Comparison of ENCODE assay signal across 10 cellular contexts in genomic region chr1:155128469-155128754, GRCh38. TPM values are rescaled to one million over a fixed set of nuclear protein-coding genes. Genes with fewer than 3 reads are reported as not detected.
DNase-seq lines count a peak whose midpoint lies in the region; ATAC-seq, FAIRE-seq and TF ChIP-seq lines count a peak whose summit lies in the region.
"Had no signal": no experiment of that assay in that cellular context is flagged by ENCODE, and none has a peak within 500 bp of the region (broad histone marks: within the 10 kb centered on the region; RNA-seq: fewer than 3 reads in every experiment).

No MANE protein-coding gene starts in this region.

- intact Hi-C loops in ascending aorta (cut with DNase I), result loop anchor here (5.0 kb wide), 1 partner anchor 44 kb away; the partner anchor contains the start of genes KRTCAP2 and TRIM46
- intact Hi-C loops in HepG2 (cut with micrococcal nuclease; ENCODE audit: unreplicated experiment), result loop anchor here (5.0 kb wide), 2 partner anchors 36 to 954 kb away; partner anchors contain the start of gene MEX3A

- 0% methylated on average over 1 of the region's 1 CpG for WGBS in HepG2 (ENCODE audit: low lambda C conversion rate)

- no peak overlapping the region for H3K27ac ChIP-seq in ascending aorta
- peak overlapping the region; percentile 100 for H3K27ac ChIP-seq in HepG2 (ENCODE audit: extremely low read length, insufficient read depth, low read length)
- peak overlapping the region; percentile 88 for H3K27ac ChIP-seq in subcutaneous abdominal adipose tissue (ENCODE audit: low read depth, low read length)

- TF ChIP-seq EP300 in HepG2 (IDR thresholded peaks at IDR 0.05; ENCODE audit: low read depth in 2 of 2, low read length in 2 of 2) (no peak), HepG2 (CRISPR knock-in tag; IDR thresholded peaks at IDR 0.05; ENCODE audit: borderline replicate concordance) (no peak)

- H3K27me3 ChIP-seq in ascending aorta (peaks cover 9% of the 10 kb centered on the region), HepG2 (ENCODE audit: control insufficient read depth in 1 of 2, insufficient read depth in 2 of 2, low read length in 2 of 2) (no peaks in the 10 kb centered on the region; a peak in 1 of 5 replicates), subcutaneous abdominal adipose tissue (ENCODE audit: control insufficient read depth in 5 of 5, insufficient read depth in 4 of 5, low read length in 5 of 5) (peaks cover 0 to 9% (median 2%) of the 10 kb centered on the region in 5 donors)

- ATAC-seq in HepG2, result no peak
- no peak for ATAC-seq in esophagus mucosa
- no peak for ATAC-seq in HG03139 (IDR thresholded peaks at IDR 0.05; ENCODE audit: unreplicated experiment)
- ATAC-seq in HG02885 (IDR thresholded peaks at IDR 0.05; ENCODE audit: poor library complexity, unreplicated experiment), result no peak

- peaks cover 20 to 30% of the 10 kb centered on the region in 2 donors for H3K4me1 ChIP-seq in ascending aorta
- H3K4me1 ChIP-seq in HepG2 (ENCODE audit: insufficient read depth, low read length), result peaks cover 55% of the 10 kb centered on the region
- H3K4me1 ChIP-seq in subcutaneous abdominal adipose tissue (ENCODE audit: control insufficient read depth in 5 of 5, insufficient read depth in 5 of 5, low read length in 5 of 5), result peaks cover 8 to 88% (median 57%) of the 10 kb centered on the region in 5 donors

- CTCF ChIA-PET in HepG2 (lab: Yijun Ruan, JAX; ENCODE audit: low intra/inter-chr PET ratio, low total read pairs), result interaction anchor here (1.2 kb wide), 1 partner anchor 39 kb away, joined by 3 read pairs; no protein-coding TSS in a partner anchor

- POLR2A ChIA-PET in HepG2 (lab: Yijun Ruan, JAX), result interaction anchor here (0.8 to 6.4 kb wide), 12 partner anchors 8 to 155 kb away, joined by 3 to 56 read pairs (median 10); partner anchors contain the start of genes CLK2, DPM3, KRTCAP2 and TRIM46

- no peak for TF ChIP-seq RAD21 in HepG2 (CRISPR knock-in tag; IDR thresholded peaks at IDR 0.05)

- DNase-seq in DMS53 (lab: John Stamatoyannopoulos, UW) (peak; percentile 58), DMS53 treated with DMSO at 0.1 percent for 48 hours (lab: John Stamatoyannopoulos, UW; ENCODE audit: unreplicated experiment) (no peak), ascending aorta (ENCODE audit: low spot score in 2 of 2) (no peak), HepG2 (ENCODE audit: low spot score) (no peak)
- DNase-seq: activated CD4-positive, alpha-beta T cell treated with anti-CD3 and anti-CD28 coated beads, Interleukin-2, amount 50 U/mL, for 4 hours had no signal

- no peak for TF ChIP-seq POLR2A in HepG2 (IDR thresholded peaks at IDR 0.05; ENCODE audit: insufficient read depth in 1 of 2, low read depth in 2 of 2, low read length in 2 of 2)

- H3K9me3 ChIP-seq in ascending aorta (no peaks in the 10 kb centered on the region), HepG2 (ENCODE audit: low read length) (no peaks in the 10 kb centered on the region), subcutaneous abdominal adipose tissue (ENCODE audit: control insufficient read depth in 5 of 5, low read length in 5 of 5) (no peaks in the 10 kb centered on the region)

- no peak for FAIRE-seq in HepG2 (lab: Jason Lieb, UNC)
- FAIRE-seq: A204.1 had no signal

- peaks cover 60% of the 10 kb centered on the region for H3K79me2 ChIP-seq in HepG2 (ENCODE audit: insufficient read depth, low read length)

- peaks cover 40% of the 10 kb centered on the region for H4K20me1 ChIP-seq in HepG2 (ENCODE audit: insufficient read depth, low read length)

- no TSS peak for BruUV-seq in HepG2 (replicated peaks; lab: Mats Ljungman, UMichigan)

- TF ChIP-seq CTCF in ascending aorta (IDR thresholded peaks at IDR 0.05), result no peak
- no peak for TF ChIP-seq CTCF in HepG2 (CRISPR knock-in tag; IDR thresholded peaks at IDR 0.05)

- in situ Hi-C loops in HepG2 (cut with HindIII; ENCODE audit: extremely low pct_ligation_motif_present, low pct_unique_long_range_greater_than_20kb), result loop anchor here (5.0 kb wide), 1 partner anchor 36 kb away; no protein-coding TSS in a partner anchor

- no peak overlapping the region for H2AFZ ChIP-seq in HepG2 (ENCODE audit: low read length)

- peak overlapping the region; percentile 94 for H3K4me2 ChIP-seq in HepG2 (ENCODE audit: low read depth, low read length)

- peaks cover 0 to 4% of the 10 kb centered on the region in 2 donors for H3K36me3 ChIP-seq in ascending aorta
- H3K36me3 ChIP-seq in HepG2 (replicated peaks in 1 of 2; ENCODE audit: control insufficient read depth in 1 of 2, insufficient read depth in 2 of 2, low read length in 2 of 2), result peaks cover 10 to 31% of the 10 kb centered on the region in 2 experiments
- H3K36me3 ChIP-seq in subcutaneous abdominal adipose tissue (ENCODE audit: control insufficient read depth in 5 of 5, insufficient read depth in 5 of 5, low read length in 5 of 5), result peaks cover 0 to 17% (median 12%) of the 10 kb centered on the region in 5 donors

- peak overlapping the region; percentile 99 for H3K9ac ChIP-seq in HepG2 (ENCODE audit: insufficient read depth, low read depth, low read length)
- H3K9ac ChIP-seq in subcutaneous abdominal adipose tissue (ENCODE audit: low read length in 5 of 5), result peak overlapping the region; percentile 36 to 93 (median 87)

- H3K4me3 ChIP-seq in ascending aorta (peak overlapping the region; percentile 63 to 70), HepG2 (replicated peaks in 1 of 3; ENCODE audit: insufficient read depth in 1 of 3, low read depth in 2 of 3, low read length in 3 of 3) (peak overlapping the region; percentile 96 to 99 (median 99)), subcutaneous abdominal adipose tissue (ENCODE audit: low read depth in 1 of 5, low read length in 5 of 5) (peak overlapping the region; percentile 64 to 89 (median 83))

RNA-seq across cellular contexts. Expression of gene EFNA1, which starts 0.7 kb away (rescaled TPM):
- total RNA-seq in ascending aorta, result 66.7 TPM
- total RNA-seq in HepG2 (2016; rRNA removed; fragmentation: Illumina TruSeq; extraction: Trizol), result 41.2 and 81.8 TPM in 2 replicates
- 20.3 and 22.5 TPM in 2 replicates for total RNA-seq in HepG2 (2016; cell fraction: cytosol; rRNA removed; fragmentation: Illumina TruSeq; extraction: Trizol; ENCODE audit: low read depth)
- 43.8 and 83.7 TPM in 2 replicates for total RNA-seq in HepG2 (2016; cell fraction: insoluble cytoplasmic fraction; rRNA removed; fragmentation: Illumina TruSeq; extraction: Trizol)
- 37.3 and 39.8 TPM in 2 replicates for total RNA-seq in HepG2 (2016; cell fraction: membrane; rRNA removed; fragmentation: Illumina TruSeq; extraction: Trizol)
- total RNA-seq in HepG2 (2016; cell fraction: nucleus; rRNA removed; fragmentation: Illumina TruSeq; extraction: Trizol), result 83.6 and 87.9 TPM in 2 replicates
- 874 and 1,163 TPM in 2 replicates for polyA plus RNA-seq in HepG2 (2011; rRNA removed)
- 750 and 916 TPM in 2 replicates for polyA plus RNA-seq in HepG2 (2011; cell fraction: cytosol; rRNA removed)
- polyA plus RNA-seq in HepG2 (2011; cell fraction: nucleus; rRNA removed), result 390 and 585 TPM in 2 replicates
- 254 and 427 TPM in 2 replicates for polyA plus RNA-seq in HepG2 (2012)
- 16.7 and 18.6 TPM in 2 replicates for polyA plus RNA-seq in HepG2 (2016; cell fraction: cytosol; fragmentation: Illumina TruSeq; extraction: Trizol; ENCODE audit: low read depth)
- polyA plus RNA-seq in HepG2 (2016; cell fraction: insoluble cytoplasmic fraction; fragmentation: Illumina TruSeq; extraction: Trizol; ENCODE audit: low read depth), result 45.4 and 47.8 TPM in 2 replicates
- 25.2 and 27.9 TPM in 2 replicates for polyA plus RNA-seq in HepG2 (2016; cell fraction: membrane; fragmentation: Illumina TruSeq; extraction: Trizol; ENCODE audit: low read depth)
- polyA plus RNA-seq in HepG2 (2016; cell fraction: nucleus; fragmentation: Illumina TruSeq; extraction: Trizol; ENCODE audit: insufficient read depth, low read depth), result 175 and 184 TPM in 2 replicates
- 139 and 593 TPM in 2 replicates for polyA minus RNA-seq in HepG2 (2011; rRNA and poly(A)+ RNA removed; ENCODE audit: low replicate concordance)
- 195 and 264 TPM in 2 replicates for polyA minus RNA-seq in HepG2 (2011; cell fraction: cytosol; rRNA and poly(A)+ RNA removed)
- polyA minus RNA-seq in HepG2 (2011; cell fraction: nucleus; rRNA and poly(A)+ RNA removed), result 72.6 and 120 TPM in 2 replicates
- total RNA-seq in esophagus mucosa, result 40.9 TPM

RNA-seq across cellular contexts. Expression of gene SLC50A1, which starts 7.2 kb away (rescaled TPM):
- total RNA-seq in ascending aorta (9.4 TPM), HepG2 (2016; rRNA removed; fragmentation: Illumina TruSeq; extraction: Trizol) (16.4 and 22.5 TPM in 2 replicates), esophagus mucosa (42.9 TPM)
- 19.6 and 29.0 TPM in 2 replicates for total RNA-seq in HepG2 (2016; cell fraction: cytosol; rRNA removed; fragmentation: Illumina TruSeq; extraction: Trizol; ENCODE audit: low read depth)
- total RNA-seq in HepG2 (2016; cell fraction: insoluble cytoplasmic fraction; rRNA removed; fragmentation: Illumina TruSeq; extraction: Trizol), result 14.6 and 22.8 TPM in 2 replicates
- 30.5 and 34.4 TPM in 2 replicates for total RNA-seq in HepG2 (2016; cell fraction: membrane; rRNA removed; fragmentation: Illumina TruSeq; extraction: Trizol)
- 13.0 and 15.2 TPM in 2 replicates for total RNA-seq in HepG2 (2016; cell fraction: nucleus; rRNA removed; fragmentation: Illumina TruSeq; extraction: Trizol)
- 46.8 and 49.5 TPM in 2 replicates for polyA plus RNA-seq in HepG2 (2011; rRNA removed)
- 53.5 and 57.9 TPM in 2 replicates for polyA plus RNA-seq in HepG2 (2011; cell fraction: cytosol; rRNA removed)
- polyA plus RNA-seq in HepG2 (2011; cell fraction: nucleus; rRNA removed), result 18.6 and 21.1 TPM in 2 replicates
- polyA plus RNA-seq in HepG2 (2012), result 26.3 and 27.0 TPM in 2 replicates
- 24.2 and 36.2 TPM in 2 replicates for polyA plus RNA-seq in HepG2 (2016; cell fraction: cytosol; fragmentation: Illumina TruSeq; extraction: Trizol; ENCODE audit: low read depth)
- polyA plus RNA-seq in HepG2 (2016; cell fraction: insoluble cytoplasmic fraction; fragmentation: Illumina TruSeq; extraction: Trizol; ENCODE audit: low read depth), result 20.1 and 21.0 TPM in 2 replicates
- polyA plus RNA-seq in HepG2 (2016; cell fraction: membrane; fragmentation: Illumina TruSeq; extraction: Trizol; ENCODE audit: low read depth), result 29.7 and 39.9 TPM in 2 replicates
- polyA plus RNA-seq in HepG2 (2016; cell fraction: nucleus; fragmentation: Illumina TruSeq; extraction: Trizol; ENCODE audit: insufficient read depth, low read depth), result 35.6 and 36.4 TPM in 2 replicates
- polyA minus RNA-seq in HepG2 (2011; rRNA and poly(A)+ RNA removed; ENCODE audit: low replicate concordance), result 40.9 and 59.1 TPM in 2 replicates
- polyA minus RNA-seq in HepG2 (2011; cell fraction: cytosol; rRNA and poly(A)+ RNA removed), result 12.3 and 19.1 TPM in 2 replicates
- polyA minus RNA-seq in HepG2 (2011; cell fraction: nucleus; rRNA and poly(A)+ RNA removed), result 7.8 and 9.8 TPM in 2 replicates

RNA-seq across cellular contexts. Expression of gene DPM3, which starts 11.9 kb away (rescaled TPM):
- total RNA-seq in ascending aorta, result 78.2 TPM
- total RNA-seq in HepG2 (2016; rRNA removed; fragmentation: Illumina TruSeq; extraction: Trizol), result 14.8 and 23.2 TPM in 2 replicates
- total RNA-seq in HepG2 (2016; cell fraction: cytosol; rRNA removed; fragmentation: Illumina TruSeq; extraction: Trizol; ENCODE audit: low read depth), result 29.5 and 29.8 TPM in 2 replicates
- 21.9 and 28.1 TPM in 2 replicates for total RNA-seq in HepG2 (2016; cell fraction: insoluble cytoplasmic fraction; rRNA removed; fragmentation: Illumina TruSeq; extraction: Trizol)
- total RNA-seq in HepG2 (2016; cell fraction: membrane; rRNA removed; fragmentation: Illumina TruSeq; extraction: Trizol), result 14.3 and 20.6 TPM in 2 replicates
- 18.3 and 22.2 TPM in 2 replicates for total RNA-seq in HepG2 (2016; cell fraction: nucleus; rRNA removed; fragmentation: Illumina TruSeq; extraction: Trizol)
- 53.4 and 61.7 TPM in 2 replicates for polyA plus RNA-seq in HepG2 (2011; rRNA removed)
- 70.1 and 134 TPM in 2 replicates for polyA plus RNA-seq in HepG2 (2011; cell fraction: cytosol; rRNA removed)
- polyA plus RNA-seq in HepG2 (2011; cell fraction: nucleus; rRNA removed), result 64.8 and 67.2 TPM in 2 replicates
- 39.2 and 68.2 TPM in 2 replicates for polyA plus RNA-seq in HepG2 (2012)
- polyA plus RNA-seq in HepG2 (2016; cell fraction: cytosol; fragmentation: Illumina TruSeq; extraction: Trizol; ENCODE audit: low read depth), result 29.6 and 50.5 TPM in 2 replicates
- polyA plus RNA-seq in HepG2 (2016; cell fraction: insoluble cytoplasmic fraction; fragmentation: Illumina TruSeq; extraction: Trizol; ENCODE audit: low read depth), result 22.4 and 23.3 TPM in 2 replicates
- 19.9 and 24.8 TPM in 2 replicates for polyA plus RNA-seq in HepG2 (2016; cell fraction: membrane; fragmentation: Illumina TruSeq; extraction: Trizol; ENCODE audit: low read depth)
- polyA plus RNA-seq in HepG2 (2016; cell fraction: nucleus; fragmentation: Illumina TruSeq; extraction: Trizol; ENCODE audit: insufficient read depth, low read depth), result 44.3 and 46.0 TPM in 2 replicates
- polyA minus RNA-seq in HepG2 (2011; rRNA and poly(A)+ RNA removed; ENCODE audit: low replicate concordance), result 23.2 and 26.3 TPM in 2 replicates
- 9.3 and 10.7 TPM in 2 replicates for polyA minus RNA-seq in HepG2 (2011; cell fraction: cytosol; rRNA and poly(A)+ RNA removed)
- polyA minus RNA-seq in HepG2 (2011; cell fraction: nucleus; rRNA and poly(A)+ RNA removed), result 3.2 and 5.7 TPM in 2 replicates
- total RNA-seq in esophagus mucosa, result 62.4 TPM

RNA-seq across cellular contexts. Expression of gene KRTCAP2, which starts 44.7 kb away (rescaled TPM):
- total RNA-seq in ascending aorta (146 TPM), HepG2 (2016; rRNA removed; fragmentation: Illumina TruSeq; extraction: Trizol) (48.5 and 79.4 TPM in 2 replicates), esophagus mucosa (111 TPM)
- total RNA-seq in HepG2 (2016; cell fraction: cytosol; rRNA removed; fragmentation: Illumina TruSeq; extraction: Trizol; ENCODE audit: low read depth), result 40.0 and 49.4 TPM in 2 replicates
- total RNA-seq in HepG2 (2016; cell fraction: insoluble cytoplasmic fraction; rRNA removed; fragmentation: Illumina TruSeq; extraction: Trizol), result 40.7 and 78.5 TPM in 2 replicates
- total RNA-seq in HepG2 (2016; cell fraction: membrane; rRNA removed; fragmentation: Illumina TruSeq; extraction: Trizol), result 33.6 and 41.0 TPM in 2 replicates
- 50.0 and 52.6 TPM in 2 replicates for total RNA-seq in HepG2 (2016; cell fraction: nucleus; rRNA removed; fragmentation: Illumina TruSeq; extraction: Trizol)
- 77.3 and 89.3 TPM in 2 replicates for polyA plus RNA-seq in HepG2 (2011; rRNA removed)
- polyA plus RNA-seq in HepG2 (2011; cell fraction: cytosol; rRNA removed), result 125 and 155 TPM in 2 replicates
- polyA plus RNA-seq in HepG2 (2011; cell fraction: nucleus; rRNA removed), result 119 and 133 TPM in 2 replicates
- polyA plus RNA-seq in HepG2 (2012), result 73.3 and 73.7 TPM in 2 replicates
- polyA plus RNA-seq in HepG2 (2016; cell fraction: cytosol; fragmentation: Illumina TruSeq; extraction: Trizol; ENCODE audit: low read depth), result 64.6 and 72.6 TPM in 2 replicates
- 47.5 and 61.4 TPM in 2 replicates for polyA plus RNA-seq in HepG2 (2016; cell fraction: insoluble cytoplasmic fraction; fragmentation: Illumina TruSeq; extraction: Trizol; ENCODE audit: low read depth)
- polyA plus RNA-seq in HepG2 (2016; cell fraction: membrane; fragmentation: Illumina TruSeq; extraction: Trizol; ENCODE audit: low read depth), result 49.4 and 56.2 TPM in 2 replicates
- 120 and 121 TPM in 2 replicates for polyA plus RNA-seq in HepG2 (2016; cell fraction: nucleus; fragmentation: Illumina TruSeq; extraction: Trizol; ENCODE audit: insufficient read depth, low read depth)
- 182 and 884 TPM in 2 replicates for polyA minus RNA-seq in HepG2 (2011; rRNA and poly(A)+ RNA removed; ENCODE audit: low replicate concordance)
- polyA minus RNA-seq in HepG2 (2011; cell fraction: cytosol; rRNA and poly(A)+ RNA removed), result 27.3 and 38.2 TPM in 2 replicates
- polyA minus RNA-seq in HepG2 (2011; cell fraction: nucleus; rRNA and poly(A)+ RNA removed), result 22.9 and 23.5 TPM in 2 replicates

RNA-seq across cellular contexts. Expression of gene TRIM46, which starts 45.2 kb away (rescaled TPM):
- not detected for total RNA-seq in ascending aorta
- 0.04 and 0.08 TPM in 2 replicates for total RNA-seq in HepG2 (2016; rRNA removed; fragmentation: Illumina TruSeq; extraction: Trizol)
- total RNA-seq in HepG2 (2016; cell fraction: cytosol; rRNA removed; fragmentation: Illumina TruSeq; extraction: Trizol; ENCODE audit: low read depth), result not detected in 2 replicates
- total RNA-seq in HepG2 (2016; cell fraction: insoluble cytoplasmic fraction; rRNA removed; fragmentation: Illumina TruSeq; extraction: Trizol), result 0.04 TPM in 1 of 2 replicates, not detected in the other
- not detected in 2 replicates for total RNA-seq in HepG2 (2016; cell fraction: membrane; rRNA removed; fragmentation: Illumina TruSeq; extraction: Trizol)
- total RNA-seq in HepG2 (2016; cell fraction: nucleus; rRNA removed; fragmentation: Illumina TruSeq; extraction: Trizol), result not detected in 2 replicates
- 0.09 and 0.12 TPM in 2 replicates for polyA plus RNA-seq in HepG2 (2011; rRNA removed)
- 0.04 and 0.11 TPM in 2 replicates for polyA plus RNA-seq in HepG2 (2011; cell fraction: cytosol; rRNA removed)
- 0.43 and 0.47 TPM in 2 replicates for polyA plus RNA-seq in HepG2 (2011; cell fraction: nucleus; rRNA removed)
- 0.15 and 0.25 TPM in 2 replicates for polyA plus RNA-seq in HepG2 (2012)
- polyA plus RNA-seq in HepG2 (2016; cell fraction: cytosol; fragmentation: Illumina TruSeq; extraction: Trizol; ENCODE audit: low read depth), result 0.02 and 0.05 TPM in 2 replicates
- polyA plus RNA-seq in HepG2 (2016; cell fraction: insoluble cytoplasmic fraction; fragmentation: Illumina TruSeq; extraction: Trizol; ENCODE audit: low read depth), result not detected in 2 replicates
- 0.05 and 0.08 TPM in 2 replicates for polyA plus RNA-seq in HepG2 (2016; cell fraction: membrane; fragmentation: Illumina TruSeq; extraction: Trizol; ENCODE audit: low read depth)
- polyA plus RNA-seq in HepG2 (2016; cell fraction: nucleus; fragmentation: Illumina TruSeq; extraction: Trizol; ENCODE audit: insufficient read depth, low read depth), result 0.21 TPM in 1 of 2 replicates, not detected in the other
- polyA minus RNA-seq in HepG2 (2011; rRNA and poly(A)+ RNA removed; ENCODE audit: low replicate concordance), result 0.12 and 0.19 TPM in 2 replicates
- polyA minus RNA-seq in HepG2 (2011; cell fraction: cytosol; rRNA and poly(A)+ RNA removed), result not detected in 2 replicates
- not detected in 2 replicates for polyA minus RNA-seq in HepG2 (2011; cell fraction: nucleus; rRNA and poly(A)+ RNA removed)
- total RNA-seq in esophagus mucosa, result 0.12 TPM

Comparison
In these comparisons a context has a peak if more than half of its experiments do, and no peak if none do; other contexts are left out.
1. H3K27ac ChIP-seq: peak in HepG2 (single experiment) and subcutaneous abdominal adipose tissue (single experiment); none in ascending aorta (0 of 2).
2. Peak in every context shown above with its lines, with median percentiles within 50 percentile points of each other: H3K4me3 ChIP-seq.